In the genomic region with DNA sequence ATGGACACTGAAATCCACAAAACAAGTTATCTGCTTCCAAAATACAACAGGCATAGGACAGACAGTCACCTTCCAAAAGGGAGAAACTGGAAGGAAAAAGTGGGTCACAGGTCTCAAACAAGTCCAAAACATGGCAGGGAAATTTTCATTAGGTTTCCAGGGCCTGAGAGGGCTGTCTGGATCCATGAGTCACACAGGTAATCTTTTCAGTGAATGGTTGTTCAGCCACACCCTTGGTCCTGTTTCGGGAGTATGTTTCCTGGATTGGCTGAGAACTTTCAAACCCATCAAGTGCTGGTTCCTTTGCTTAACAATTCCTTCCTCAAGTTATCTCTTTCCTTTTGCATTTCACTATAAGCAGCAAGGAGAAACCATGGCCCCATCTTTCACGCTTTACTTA, we compare ENCODE assay signal across 6 cellular contexts.
DNase-seq lines count a peak whose midpoint lies in the region; ATAC-seq and TF ChIP-seq lines count a peak whose summit lies in the region.
"Not testable (repeated sequence)": the region's sequence is repeated elsewhere in the genome, so short reads cannot be mapped to it uniquely, and the experiment has no call there.

No MANE protein-coding gene starts in this region.

- not testable (repeated sequence) for H3K36me3 ChIP-seq in RWPE2 (ENCODE audit: low read depth); lower lobe of right lung; upper lobe of right lung

- not testable (repeated sequence) for H3K27me3 Mint-ChIP-seq in Calu3 (ENCODE audit: unreplicated experiment)

- ATAC-seq in RWPE2 (ENCODE audit: low read depth) = peak; percentile 73
- peak; percentile 79 for ATAC-seq in esophagus mucosa
- peak; percentile 71 for ATAC-seq in left colon
- peak; percentile 53 to 54 for ATAC-seq in lower lobe of right lung
- ATAC-seq in upper lobe of right lung = peak; percentile 30

- not testable (repeated sequence) for H3K27me3 ChIP-seq in RWPE2 (ENCODE audit: insufficient read depth, poor library complexity, severe bottlenecking); lower lobe of right lung (ENCODE audit: low read depth); upper lobe of right lung

- H3K4me1 Mint-ChIP-seq in Calu3 (ENCODE audit: low read depth, unreplicated experiment) = not testable (repeated sequence)

- DNase-seq in Calu3 = peak; percentile 3
- not testable (repeated sequence) for DNase-seq in RWPE2 (ENCODE audit: low spot score); left colon; lower lobe of right lung; upper lobe of right lung

- not testable (repeated sequence) for TF ChIP-seq CTCF in Calu3 (IDR thresholded peaks at IDR 0.05; ENCODE audit: unreplicated experiment); RWPE2 (IDR thresholded peaks at IDR 0.05; ENCODE audit: poor library complexity, severe bottlenecking); lower lobe of right lung (IDR thresholded peaks at IDR 0.05); upper lobe of right lung (IDR thresholded peaks at IDR 0.05)

- H3K4me1 ChIP-seq in RWPE2 (ENCODE audit: insufficient read depth, poor library complexity, severe bottlenecking); lower lobe of right lung; upper lobe of right lung: not testable (repeated sequence)

- intact Hi-C loops in Calu3 (cut with micrococcal nuclease; ENCODE audit: unreplicated experiment); left colon (cut with DNase I, micrococcal nuclease); lower lobe of right lung (cut with DNase I); upper lobe of right lung (cut with DNase I): not testable (repeated sequence)

- CTCF ChIA-PET in Calu3 (lab: Charles Lee) = not testable (repeated sequence)

- BruUV-seq in Calu3 (replicated peaks; lab: Mats Ljungman, UMichigan) = not testable (repeated sequence)

- not testable (repeated sequence) for H3K9me3 ChIP-seq in RWPE2 (ENCODE audit: severe bottlenecking); lower lobe of right lung; upper lobe of right lung

- not testable (repeated sequence) for H3K36me3 Mint-ChIP-seq in Calu3 (ENCODE audit: insufficient read depth, unreplicated experiment)

- H3K27ac ChIP-seq in RWPE2 (ENCODE audit: poor library complexity, severe bottlenecking); lower lobe of right lung; upper lobe of right lung: not testable (repeated sequence)

- not testable (repeated sequence) for H3K27ac Mint-ChIP-seq in Calu3 (ENCODE audit: unreplicated experiment)

- not testable (repeated sequence) for H3K9me3 Mint-ChIP-seq in Calu3 (ENCODE audit: low read depth, unreplicated experiment)

- not testable (repeated sequence) for H3K4me3 Mint-ChIP-seq in Calu3 (ENCODE audit: low read depth, unreplicated experiment)

- H3K4me3 ChIP-seq in RWPE2 (ENCODE audit: severe bottlenecking); lower lobe of right lung; upper lobe of right lung: not testable (repeated sequence)
